ENCODE assay signal across 8 cellular contexts in genomic region chr13:98842858-98843481, GRCh38.
DNase-seq lines count a peak whose midpoint lies in the region; ATAC-seq and TF ChIP-seq lines count a peak whose summit lies in the region.

No MANE protein-coding gene starts in this region.

- H3K27me3 ChIP-seq in dorsolateral prefrontal cortex, result no peaks in the 10 kb centered on the region
- H3K27me3 ChIP-seq in lung (ENCODE audit: control insufficient read depth, insufficient read depth), result no peaks in the 10 kb centered on the region

- H3K27ac ChIP-seq in dorsolateral prefrontal cortex (peak overlapping the region in 44 of 59 donors; percentile 0 to 69 (median 40)), lung (ENCODE audit: low read depth in 1 of 2, low read length in 1 of 2) (no peak overlapping the region)

- no peaks in the 10 kb centered on the region for H3K9me3 ChIP-seq in lung (ENCODE audit: control insufficient read depth in 2 of 2, insufficient read depth in 1 of 2, low read length in 1 of 2)

- TF ChIP-seq CTCF in dorsolateral prefrontal cortex (IDR thresholded peaks at IDR 0.05 in 54 of 56, conservative IDR thresholded peaks at IDR 0.05 in 2 of 56; ENCODE audit: low read depth in 1 of 56, partially characterized antibody in 56 of 56), result peak; percentile 67 to 90 (median 85)
- peak; percentile 59 for TF ChIP-seq CTCF in lung (IDR thresholded peaks at IDR 0.05; ENCODE audit: control extremely low read depth, extremely low read depth)

- intact Hi-C loops in dorsolateral prefrontal cortex (cut with DNase I), result loop anchor here (5.0 to 10.0 kb wide), 4 partner anchors 52 to 192 kb away; partner anchors contain the start of gene DOCK9 (in 1 of the 2)

- DNase-seq in CMK (ENCODE audit: low read depth) (peak; percentile 60), NCI-H526 treated with DMSO at 0.1 percent for 48 hours (lab: John Stamatoyannopoulos, UW) (peak; percentile 79), dorsolateral prefrontal cortex (peak; percentile 50 to 81 (median 71)), lung (ENCODE audit: low spot score) (peak; percentile 69)
- peak; percentile 61 for DNase-seq in activated CD4-positive, alpha-beta T cell treated with anti-CD3 and anti-CD28 coated beads, Interleukin-2, amount 50 U/mL, for 1 hour
- peak; percentile 80 for DNase-seq in stimulated activated CD8-positive, alpha-beta memory T cell treated with anti-CD3 and anti-CD28 coated beads, Interleukin-4, amount 100 ng/mL, for 48 hours

- peaks cover 15 to 18% of the 10 kb centered on the region in 2 donors for H3K36me3 ChIP-seq in lung (ENCODE audit: control insufficient read depth in 2 of 2, insufficient read depth in 2 of 2, low read length in 2 of 2)

- no peak overlapping the region for H3K4me3 ChIP-seq in dorsolateral prefrontal cortex
- no peak overlapping the region for H3K4me3 ChIP-seq in lung

- WGBS in lung, 2 donors, result 34 to 40% methylated on average over 5 of the region's 5 CpGs

- ATAC-seq in GM19397 (IDR thresholded peaks at IDR 0.05; ENCODE audit: unreplicated experiment) (peak; percentile 75), HG03460 (IDR thresholded peaks at IDR 0.05; ENCODE audit: unreplicated experiment) (peak; percentile 82), lung (ENCODE audit: insufficient read depth, low FRiP score) (peak; percentile 78)

- H3K4me1 ChIP-seq in lung (ENCODE audit: control insufficient read depth in 2 of 2, insufficient read depth in 2 of 2, low read length in 2 of 2), result peaks cover 0 to 2% of the 10 kb centered on the region in 2 donors

Comparison
In these comparisons a context has a peak if more than half of its experiments do, and no peak if none do; other contexts are left out.
1. H3K27ac ChIP-seq: peak in dorsolateral prefrontal cortex (44 of 59); none in lung (0 of 2).
2. Peak in every context shown above with its lines, with median percentiles within 50 percentile points of each other: DNase-seq and ATAC-seq.